Comparison of ENCODE assay signal across 8 cellular contexts in genomic region chr17:48241131-48241591, GRCh38.
DNase-seq lines count a peak whose midpoint lies in the region; ATAC-seq and TF ChIP-seq lines count a peak whose summit lies in the region.

No MANE protein-coding gene starts in this region.

- no peak for TF ChIP-seq CTCF in body of pancreas (IDR thresholded peaks at IDR 0.05)
- no peak for TF ChIP-seq CTCF in mucosa of descending colon (IDR thresholded peaks at IDR 0.05)

- H3K27ac ChIP-seq in body of pancreas = no peak overlapping the region

- DNase-seq in Right ventricle myocardium inferior (ENCODE audit: missing footprints) = no peak
- DNase-seq in cardiac septum (ENCODE audit: low spot score) = no peak
- peak; percentile 49 to 72 for DNase-seq in NCI-H2081 (lab: John Stamatoyannopoulos, UW)
- DNase-seq in body of pancreas = peak in 3 of 4 donors; percentile 7 to 52 (median 14)
- no peak for DNase-seq in mucosa of descending colon
- DNase-seq in NCI-H187 treated with DMSO at 0.1 percent for 48 hours (lab: John Stamatoyannopoulos, UW) = no peak
- DNase-seq in inferior parietal cortex (ENCODE audit: extremely low spot score) = no peak

- 50 to 71% methylated on average over 1 of the region's 1 CpG for WGBS in body of pancreas, 2 donors

- H3K27me3 ChIP-seq in body of pancreas = no peaks in the 10 kb centered on the region

- no peaks in the 10 kb centered on the region for H3K9me3 ChIP-seq in body of pancreas
- H3K9me3 ChIP-seq in mucosa of descending colon = no peaks in the 10 kb centered on the region

- H3K4me3 ChIP-seq in body of pancreas (no peak overlapping the region), mucosa of descending colon (no peak overlapping the region)

- H3K4me1 ChIP-seq in body of pancreas (peaks cover 10% of the 10 kb centered on the region), mucosa of descending colon (ENCODE audit: low read depth) (peaks cover 20% of the 10 kb centered on the region)

- no peaks in the 10 kb centered on the region for H3K36me3 ChIP-seq in body of pancreas (replicated peaks in 1 of 2; ENCODE audit: insufficient read depth in 1 of 2, low read depth in 2 of 2)
- no peaks in the 10 kb centered on the region for H3K36me3 ChIP-seq in mucosa of descending colon (ENCODE audit: low read depth)

- ATAC-seq in Right ventricle myocardium inferior (peak; percentile 74), HG02610 (IDR thresholded peaks at IDR 0.05; ENCODE audit: unreplicated experiment) (peak; percentile 92), body of pancreas (peak; percentile 71), mucosa of descending colon (peak; percentile 17)

- no peak for TF ChIP-seq POLR2A in body of pancreas (IDR thresholded peaks at IDR 0.05)

- intact Hi-C loops in Right ventricle myocardium inferior (cut with DNase I) (no loop called here), cardiac septum (cut with DNase I) (loop anchor here (10.0 kb wide), 1 partner anchor 354 kb away; the partner anchor contains the start of genes HOXB3 and HOXB5), body of pancreas (cut with DNase I) (no loop called here), mucosa of descending colon (cut with DNase I, micrococcal nuclease) (no loop called here)

Comparison
In these comparisons a context has a peak if more than half of its experiments do, and no peak if none do; other contexts are left out.
1. ATAC-seq: peak in every context shown above with its lines; median percentile 92 in HG02610; 74 in Right ventricle myocardium inferior; 71 in body of pancreas; 17 in mucosa of descending colon.
2. DNase-seq: peak in NCI-H2081 (2 of 2) and body of pancreas (3 of 4); none in Right ventricle myocardium inferior (single experiment), cardiac septum (single experiment), mucosa of descending colon (0 of 3), NCI-H187 treated with DMSO at 0.1 percent for 48 hours (single experiment) and inferior parietal cortex (single experiment).